ENCODE assay signal across 8 cellular contexts in genomic region chr18:832085-832681, GRCh38. TPM values are rescaled to one million over a fixed set of nuclear protein-coding genes. Genes with fewer than 3 reads are reported as not detected.
DNase-seq lines count a peak whose midpoint lies in the region; ATAC-seq and TF ChIP-seq lines count a peak whose summit lies in the region.

No MANE protein-coding gene starts in this region.

- H3K36me3 Mint-ChIP-seq in natural killer cell: no peaks in the 10 kb centered on the region

- no peaks in the 10 kb centered on the region for H3K27me3 ChIP-seq in MM.1S (replicated peaks; ENCODE audit: insufficient read depth, low read length)

- peaks cover 13 to 14% of the 10 kb centered on the region in 2 donors for H3K4me1 Mint-ChIP-seq in natural killer cell

- H3K9me3 Mint-ChIP-seq in natural killer cell: no peaks in the 10 kb centered on the region

- H3K9me2 ChIP-seq in MM.1S (replicated peaks; ENCODE audit: insufficient read depth, low read length): no peaks in the 10 kb centered on the region

- peaks cover 10% of the 10 kb centered on the region for H3K4me1 ChIP-seq in MM.1S (ENCODE audit: low read length)

- H3K4me3 ChIP-seq in MM.1S (ENCODE audit: low read length): peak overlapping the region; percentile 48

- H3K27ac ChIP-seq in MM.1S (ENCODE audit: low read length): no peak overlapping the region

- H3K4me3 Mint-ChIP-seq in natural killer cell: no peak overlapping the region

- peaks cover 13% of the 10 kb centered on the region for H3F3A ChIP-seq in MM.1S (ENCODE audit: insufficient read depth, low read length)

- TF ChIP-seq CTCF in MM.1S (IDR thresholded peaks at IDR 0.05; ENCODE audit: low read length) (peak; percentile 47), natural killer cell (IDR thresholded peaks at IDR 0.05) (no peak)

- peak overlapping the region; percentile 53; the same call in 1 of the 2 replicates for H3K4me2 ChIP-seq in MM.1S (ENCODE audit: low read depth, low read length)

- DNase-seq in DMS79 (lab: John Stamatoyannopoulos, UW) (peak; percentile 39), MM.1S (peak; percentile 83), left lobe of liver (ENCODE audit: low spot score) (peak; percentile 90), NCI-H187 treated with DMSO at 0.1 percent for 48 hours (lab: John Stamatoyannopoulos, UW) (no peak), occipital lobe (lab: John Stamatoyannopoulos, UW) (no peak), natural killer cell (no peak)
- DNase-seq in activated CD4-positive, alpha-beta T cell treated with anti-CD3 and anti-CD28 coated beads, Interleukin-2, amount 50 U/mL, for 1 hour: peak; percentile 11

- H4K20me1 ChIP-seq in MM.1S (ENCODE audit: insufficient read depth, low read length): no peaks in the 10 kb centered on the region

- peaks cover 0 to 3% of the 10 kb centered on the region in 2 donors for H3K27me3 Mint-ChIP-seq in natural killer cell (ENCODE audit: low read depth in 2 of 2)

- H3K79me2 ChIP-seq in MM.1S (ENCODE audit: low read length): no peaks in the 10 kb centered on the region

- no peak overlapping the region for H3K27ac Mint-ChIP-seq in natural killer cell

- H3K9me3 ChIP-seq in MM.1S (replicated peaks; ENCODE audit: insufficient read depth, low read length): no peaks in the 10 kb centered on the region

- peak; percentile 98 for ATAC-seq in left lobe of liver
- no peak for ATAC-seq in GM19467 (IDR thresholded peaks at IDR 0.05; ENCODE audit: unreplicated experiment)
- no peak for ATAC-seq in natural killer cell

- H3K36me3 ChIP-seq in MM.1S (replicated peaks; ENCODE audit: insufficient read depth, low read length): no peaks in the 10 kb centered on the region

- H2AFZ ChIP-seq in MM.1S (ENCODE audit: low read length): peak overlapping the region; percentile 63

- H3K9ac ChIP-seq in MM.1S (ENCODE audit: low read length): peak overlapping the region; percentile 13; the same call in 1 of the 2 replicates

- intact Hi-C loops in natural killer cell (cut with micrococcal nuclease): no loop called here

RNA-seq across cellular contexts. Expression of gene YES1, which starts 20.1 kb away (rescaled TPM):
- total RNA-seq in left lobe of liver (31.1 TPM), occipital lobe (41.6 TPM), natural killer cell (100 to 1,000 TPM in 1 of 3 donors, 10 to 100 TPM in 2; 70.2 to 101 (median 76.2) TPM)

Comparison
In these comparisons a context has a peak if more than half of its experiments do, and no peak if none do; other contexts are left out.
1. DNase-seq: peak in DMS79 (single experiment), MM.1S (single experiment), activated CD4-positive, alpha-beta T cell treated with anti-CD3 and anti-CD28 coated beads, Interleukin-2, amount 50 U/mL, for 1 hour (single experiment) and left lobe of liver (single experiment); none in NCI-H187 treated with DMSO at 0.1 percent for 48 hours (single experiment), occipital lobe (single experiment) and natural killer cell (single experiment).